Comparison of ENCODE assay signal across 8 cellular contexts in the genomic region with DNA sequence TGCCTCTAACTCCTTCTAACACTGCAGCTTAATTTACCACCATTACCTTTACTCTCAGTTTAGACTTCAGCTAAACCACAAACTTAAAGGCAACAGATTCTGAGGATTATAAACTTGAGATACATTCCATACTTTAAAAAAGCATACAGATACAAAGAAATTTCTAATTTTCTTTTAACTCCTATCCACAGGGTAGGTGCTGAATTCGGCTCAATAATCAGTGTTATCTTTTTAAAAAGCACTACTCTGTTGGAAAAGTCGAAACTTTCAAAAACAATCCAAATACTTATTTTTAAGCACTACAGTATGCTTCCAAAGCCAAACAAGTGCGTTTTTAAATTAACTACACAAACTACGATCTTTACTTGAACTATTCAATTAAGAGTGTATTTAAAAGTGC. TPM values are rescaled to one million over a fixed set of nuclear protein-coding genes. Genes with fewer than 3 reads are reported as not detected.
DNase-seq lines count a peak whose midpoint lies in the region; ATAC-seq, FAIRE-seq and TF ChIP-seq lines count a peak whose summit lies in the region.

No MANE protein-coding gene starts in this region.

- DNase-seq in Caco-2 (no peak), PC-3 (no peak), epithelial cell of proximal tubule (ENCODE audit: low read depth) (no peak), pancreas (no peak), putamen (ENCODE audit: low spot score) (no peak)

- FAIRE-seq in pancreas (lab: Jason Lieb, UNC): no peak

- H3K4me3 ChIP-seq in Caco-2 (ENCODE audit: low read depth, low read length): peak overlapping the region; percentile 94
- H3K4me3 ChIP-seq in PC-3 (ENCODE audit: low read length): peak overlapping the region; percentile 92
- H3K4me3 ChIP-seq in epithelial cell of proximal tubule (ENCODE audit: low read depth, low read length): peak overlapping the region; percentile 84
- peak overlapping the region; percentile 53 to 96 (median 90) for H3K4me3 ChIP-seq in pancreas

- H3K79me2 ChIP-seq in PC-3 (ENCODE audit: low read length): peaks cover 57% of the 10 kb centered on the region

- peaks cover 67% of the 10 kb centered on the region for H3K36me3 Mint-ChIP-seq in Caco-2 (ENCODE audit: insufficient read depth, unreplicated experiment)

- H3K36me3 ChIP-seq in Caco-2 (ENCODE audit: control insufficient read depth, insufficient read depth, low read length) (peaks cover 6% of the 10 kb centered on the region), PC-3 (ENCODE audit: low read depth, low read length) (peaks cover 45% of the 10 kb centered on the region; the same call in 1 of the 2 replicates), pancreas (peaks cover 0 to 27% (median 0%) of the 10 kb centered on the region in 3 donors)

- H3K9ac ChIP-seq in PC-3 (ENCODE audit: low read length): peak overlapping the region; percentile 99

- H3K27ac Mint-ChIP-seq in Caco-2 (ENCODE audit: unreplicated experiment): peak overlapping the region; percentile 90

- H3K9me3 ChIP-seq in Caco-2 (no peaks in the 10 kb centered on the region), PC-3 (ENCODE audit: low read length) (no peaks in the 10 kb centered on the region), pancreas (no peaks in the 10 kb centered on the region)

- no peaks in the 10 kb centered on the region for H3K9me3 Mint-ChIP-seq in Caco-2 (ENCODE audit: unreplicated experiment)

- 1 to 3% methylated on average over 4 of the region's 4 CpGs for WGBS in pancreas, 2 donors

- peaks cover 49% of the 10 kb centered on the region for H4K20me1 ChIP-seq in PC-3 (ENCODE audit: low read length)

- TF ChIP-seq CTCF in Caco-2 (IDR thresholded peaks at IDR 0.05; ENCODE audit: insufficient read depth in 1 of 2, low read depth in 1 of 2, low read length in 1 of 2, severe bottlenecking in 1 of 2, unreplicated experiment in 1 of 2): no peak
- TF ChIP-seq CTCF in PC-3 (conservative IDR thresholded peaks at IDR 0.05; ENCODE audit: low read depth, low read length): no peak
- TF ChIP-seq CTCF in epithelial cell of proximal tubule (conservative IDR thresholded peaks at IDR 0.05; ENCODE audit: low read depth, low read length): no peak
- no peak for TF ChIP-seq CTCF in pancreas (IDR thresholded peaks at IDR 0.05)

- ATAC-seq in PC-3: no peak
- ATAC-seq in pancreas: no peak
- no peak for ATAC-seq in GM19351 (IDR thresholded peaks at IDR 0.05; ENCODE audit: unreplicated experiment)
- ATAC-seq in GM18505 (IDR thresholded peaks at IDR 0.05; ENCODE audit: unreplicated experiment): no peak
- no peak for ATAC-seq in GM18502 (IDR thresholded peaks at IDR 0.05; ENCODE audit: poor library complexity, unreplicated experiment)

- H3K27ac ChIP-seq in PC-3 (ENCODE audit: low read length) (no peak overlapping the region), pancreas (no peak overlapping the region)

- POLR2A ChIA-PET in Caco-2 (lab: Charles Lee) (interaction anchor here (0.6 kb wide), 1 partner anchor 146 kb away, joined by 3 read pairs; no protein-coding TSS in a partner anchor), PC-3 (lab: Charles Lee; ENCODE audit: unreplicated experiment) (no interaction called here)

- no peaks in the 10 kb centered on the region for H3K4me1 Mint-ChIP-seq in Caco-2 (ENCODE audit: low read depth, unreplicated experiment)

- BruUV-seq in Caco-2 (replicated peaks; lab: Mats Ljungman, UMichigan) (TSS peak; percentile 37), PC-3 (replicated peaks; lab: Mats Ljungman, UMichigan) (TSS peak; percentile 48)

- H3K4me2 ChIP-seq in PC-3 (ENCODE audit: low read length): peak overlapping the region; percentile 78

- TF ChIP-seq POLR2A in GM18505 (IDR thresholded peaks at IDR 0.05; ENCODE audit: borderline replicate concordance, extremely low read depth, insufficient read depth, insufficient read length): no peak

- no peaks in the 10 kb centered on the region for H3F3A ChIP-seq in PC-3 (ENCODE audit: low read length, unreplicated experiment)

- H3K27me3 ChIP-seq in Caco-2 (replicated peaks; ENCODE audit: control insufficient read depth, insufficient read depth, low read length) (no peaks in the 10 kb centered on the region), PC-3 (ENCODE audit: low read length) (no peaks in the 10 kb centered on the region), pancreas (no peaks in the 10 kb centered on the region)

- H3K9me2 ChIP-seq in PC-3 (replicated peaks; ENCODE audit: low read length): no peaks in the 10 kb centered on the region

- no peaks in the 10 kb centered on the region for H3K27me3 Mint-ChIP-seq in Caco-2 (ENCODE audit: insufficient read depth, unreplicated experiment)

- no peak overlapping the region for H2AFZ ChIP-seq in PC-3 (ENCODE audit: low read length)

- peak overlapping the region; percentile 91 for H3K4me3 Mint-ChIP-seq in Caco-2 (ENCODE audit: unreplicated experiment)

- intact Hi-C loops in Caco-2 (cut with micrococcal nuclease; ENCODE audit: unreplicated experiment): loop anchor here (10.0 kb wide), 1 partner anchor 611 kb away; the partner anchor contains the start of genes BBIP1 and SHOC2
- intact Hi-C loops in PC-3 (cut with micrococcal nuclease): no loop called here
- intact Hi-C loops in pancreas (cut with DNase I): no loop called here

- CTCF ChIA-PET in Caco-2 (lab: Charles Lee) (no interaction called here), PC-3 (lab: Charles Lee) (no interaction called here)

- H3K4me1 ChIP-seq in Caco-2 (peaks cover 13% of the 10 kb centered on the region), PC-3 (ENCODE audit: insufficient read depth, low read length) (peaks cover 56% of the 10 kb centered on the region), pancreas (peaks cover 21 to 42% (median 31%) of the 10 kb centered on the region in 3 donors)

RNA-seq across cellular contexts. Expression of gene SMNDC1, which starts 1.0 kb away (rescaled TPM):
- total RNA-seq in Caco-2 (2022) (51.6 and 52.4 TPM in 2 replicates), PC-3 (2014; rRNA removed) (16.3 and 18.4 TPM in 2 replicates), epithelial cell of proximal tubule (4.1 and 5.9 TPM in 2 replicates), pancreas (10 to 100 TPM in 3 of 6 donors, 1 to 10 TPM in 3; 8.0 to 13.7 (median 9.8) TPM)
- 1 to 10 TPM; 5.2 to 9.9 TPM for polyA plus RNA-seq in pancreas
